Comparison of ENCODE assay signal across 9 cellular contexts in genomic region chr2:207505180-207505579, GRCh38. TPM values are rescaled to one million over a fixed set of nuclear protein-coding genes. Genes with fewer than 3 reads are reported as not detected.
A peak's percentile ranks its signal among the peaks of the same experiment; 100 is the strongest.
DNase-seq lines count a peak whose midpoint lies in the region; ATAC-seq lines count a peak whose summit lies in the region.
"Had no signal": no experiment of that assay in that cellular context is flagged by ENCODE, and none has a peak within 500 bp of the region (broad histone marks: within the 10 kb centered on the region; RNA-seq: fewer than 3 reads in every experiment).

No MANE protein-coding gene starts in this region.

- H3K79me2 ChIP-seq in Karpas-422 (ENCODE audit: low read length), result no peaks in the 10 kb centered on the region
- H3K79me2 ChIP-seq: parathyroid adenoma had no signal

- no peaks in the 10 kb centered on the region for H3K79me1 ChIP-seq in neuronal stem cell (ENCODE audit: low read depth, low read length)

- H3K4ac ChIP-seq in neuronal stem cell (ENCODE audit: low read length), result no peak overlapping the region

- H3K27ac ChIP-seq in HUES64 (ENCODE audit: low read depth, low read length) (peak overlapping the region; percentile 57), caudate nucleus (ENCODE audit: low read depth, low read length) (peak overlapping the region; percentile 27), neuronal stem cell (replicated peaks; ENCODE audit: low read length) (peak overlapping the region; percentile 91), Karpas-422 (ENCODE audit: low read length) (no peak overlapping the region)
- H3K27ac ChIP-seq: parathyroid adenoma had no signal

- H2AK5ac ChIP-seq in neuronal stem cell (ENCODE audit: low read depth, low read length), result no peak overlapping the region

- ATAC-seq in GM18873 (IDR thresholded peaks at IDR 0.05; ENCODE audit: low FRiP score, unreplicated experiment), result peak; percentile 36
- ATAC-seq in HG03175 (IDR thresholded peaks at IDR 0.05; ENCODE audit: unreplicated experiment), result no peak

- H3K9me3 ChIP-seq in HUES64 (ENCODE audit: insufficient read depth, low read depth, low read length) (no peaks in the 10 kb centered on the region), neuronal stem cell (replicated peaks in 1 of 2; ENCODE audit: control insufficient read depth in 2 of 2, insufficient read depth in 1 of 2, low read depth in 1 of 2, low read length in 2 of 2) (no peaks in the 10 kb centered on the region), Karpas-422 (ENCODE audit: low read length) (no peaks in the 10 kb centered on the region)

- no peak overlapping the region for H3K18ac ChIP-seq in neuronal stem cell (ENCODE audit: low read length)

- no peak overlapping the region for H2BK120ac ChIP-seq in neuronal stem cell (ENCODE audit: low read depth, low read length)

- H3K9ac ChIP-seq in HUES64 (ENCODE audit: low read depth, low read length), result no peak overlapping the region
- H3K9ac ChIP-seq in neuronal stem cell (ENCODE audit: low read depth, low read length, poor library complexity), result no peak overlapping the region
- H3K9ac ChIP-seq in Karpas-422 (ENCODE audit: low read length), result no peak overlapping the region
- H3K9ac ChIP-seq: parathyroid adenoma had no signal

- H3K4me2 ChIP-seq in neuronal stem cell (ENCODE audit: insufficient read depth, low read length, poor library complexity, severe bottlenecking) (peak overlapping the region; percentile 40), Karpas-422 (ENCODE audit: low read depth, low read length, poor library complexity, severe bottlenecking) (no peak overlapping the region)

- H3K36me3 ChIP-seq in HUES64 (ENCODE audit: insufficient read depth, low read length) (no peaks in the 10 kb centered on the region), neuronal stem cell (replicated peaks in 1 of 2; ENCODE audit: control insufficient read depth in 2 of 2, insufficient read depth in 2 of 2, low read length in 2 of 2) (no peaks in the 10 kb centered on the region), Karpas-422 (ENCODE audit: insufficient read depth, low read length) (no peaks in the 10 kb centered on the region)

- no peak overlapping the region for H2BK15ac ChIP-seq in neuronal stem cell (ENCODE audit: low read length)

- no peak overlapping the region for H3K23ac ChIP-seq in neuronal stem cell (ENCODE audit: low read depth, low read length, poor library complexity)

- H3K4me1 ChIP-seq in HUES64 (ENCODE audit: insufficient read depth, low read length), result peaks cover 34% of the 10 kb centered on the region
- H3K4me1 ChIP-seq in neuronal stem cell (ENCODE audit: control insufficient read depth in 2 of 2, insufficient read depth in 1 of 2, low read depth in 1 of 2, low read length in 2 of 2), result peaks cover 18 to 23% of the 10 kb centered on the region in 2 donors
- peaks cover 11% of the 10 kb centered on the region for H3K4me1 ChIP-seq in Karpas-422 (ENCODE audit: low read length)
- H3K4me1 ChIP-seq: parathyroid adenoma had no signal

- H3K9me2 ChIP-seq in Karpas-422 (replicated peaks; ENCODE audit: insufficient read depth, low read length), result no peaks in the 10 kb centered on the region

- H4K20me1 ChIP-seq in Karpas-422 (ENCODE audit: insufficient read depth, low read depth, low read length), result no peaks in the 10 kb centered on the region

- WGBS in HUES64, result 37% methylated on average over 3 of the region's 3 CpGs
- no CpG with 5 or more reads among the region's 3 CpGs for WGBS in neuronal stem cell (ENCODE audit: extremely low coverage in 2 of 2, insufficient read length in 2 of 2, insufficient replicate concordance in 1 of 2), 2 donors

- H2AFZ ChIP-seq in neuronal stem cell (ENCODE audit: low read length) (peak overlapping the region; percentile 86), Karpas-422 (ENCODE audit: low read length) (no peak overlapping the region)
- H2AFZ ChIP-seq: parathyroid adenoma had no signal

- H3K14ac ChIP-seq in neuronal stem cell (ENCODE audit: low read length), result no peak overlapping the region

- H4K91ac ChIP-seq in neuronal stem cell (ENCODE audit: low read depth, low read length, poor library complexity), result no peak overlapping the region

- H4K8ac ChIP-seq in neuronal stem cell (ENCODE audit: low read depth, low read length), result no peak overlapping the region

- H3K4me3 ChIP-seq in HUES64 (ENCODE audit: low read length) (peak overlapping the region; percentile 17; the same call in 1 of the 2 replicates), neuronal stem cell (ENCODE audit: low read length in 2 of 2) (peak overlapping the region in 1 of 2 donors; percentile 29), Karpas-422 (ENCODE audit: low read length) (no peak overlapping the region)

- DNase-seq in caudate nucleus (lab: John Stamatoyannopoulos, UW) (no peak), neuronal stem cell (ENCODE audit: low spot score) (no peak), Karpas-422 (no peak), NK-92 (lab: John Stamatoyannopoulos, UW; ENCODE audit: unreplicated experiment) (no peak), NCI-H187 (lab: John Stamatoyannopoulos, UW) (no peak)

- H3K27me3 ChIP-seq in HUES64 (ENCODE audit: insufficient read depth, low read length), result no peaks in the 10 kb centered on the region
- no peaks in the 10 kb centered on the region for H3K27me3 ChIP-seq in neuronal stem cell (ENCODE audit: control insufficient read depth in 3 of 3, insufficient read depth in 3 of 3, low read depth in 1 of 3, low read length in 3 of 3)
- no peaks in the 10 kb centered on the region for H3K27me3 ChIP-seq in Karpas-422 (ENCODE audit: low read length)

- H2BK5ac ChIP-seq in neuronal stem cell (ENCODE audit: low read length), result no peak overlapping the region

- no peak overlapping the region for H2BK12ac ChIP-seq in neuronal stem cell (ENCODE audit: low read length)

RNA-seq across cellular contexts. Expression of gene CREB1, which starts 24.6 kb away (rescaled TPM):
- polyA plus RNA-seq in HUES64 (2013, experiment 1 of 2), result 46.1 TPM
- polyA plus RNA-seq in HUES64 (2013, experiment 2 of 2), result 52.7 TPM
- polyA plus RNA-seq in neuronal stem cell (2013, experiment 1 of 2), result 60.5 TPM
- polyA plus RNA-seq in neuronal stem cell (2013, experiment 2 of 2), result 61.4 TPM
- total RNA-seq in Karpas-422 (2014; rRNA removed; shearing (Covaris generic); ENCODE audit: low replicate concordance), result 44.7 and 74.6 TPM in 2 replicates
